In genomic region chr6:37257320-37257633, GRCh38 we compare ENCODE assay signal across 8 cellular contexts. TPM values are rescaled to one million over a fixed set of nuclear protein-coding genes. Genes with fewer than 3 reads are reported as not detected.
DNase-seq lines count a peak whose midpoint lies in the region; ATAC-seq and TF ChIP-seq lines count a peak whose summit lies in the region.

No MANE protein-coding gene starts in this region.

- no peak overlapping the region for H3K27ac ChIP-seq in SJSA1
- H3K27ac ChIP-seq in trophoblast cell (ENCODE audit: low read depth, low read length) = no peak overlapping the region

- H3K36me3 ChIP-seq in SJSA1 (0 out of 2 replicates have a peak, but pooled peaks cover 4% of the 10 kb centered on the region), trophoblast cell (ENCODE audit: control insufficient read depth in 1 of 2, insufficient read depth in 2 of 2, low read length in 2 of 2) (no peaks in the 10 kb centered on the region)

- DNase-seq in SJSA1 (ENCODE audit: low read depth in 1 of 2, low spot score in 2 of 2) (no peak), fibroblast of mammary gland (ENCODE audit: low read depth) (no peak), trophoblast cell (no peak)

- peak overlapping the region; percentile 58 for H2AFZ ChIP-seq in trophoblast cell (ENCODE audit: insufficient read depth, low read length, poor library complexity)

- no peak overlapping the region for H3K9ac ChIP-seq in trophoblast cell (ENCODE audit: low read length)

- H4K91ac ChIP-seq in trophoblast cell (ENCODE audit: low read depth, low read length) = no peak overlapping the region

- peaks cover 6% of the 10 kb centered on the region for H3K4me1 ChIP-seq in SJSA1 (replicated peaks)
- H3K4me1 ChIP-seq in trophoblast cell (ENCODE audit: control insufficient read depth in 1 of 2, insufficient read depth in 2 of 2, low read length in 2 of 2) = no peaks in the 10 kb centered on the region

- no peak overlapping the region for H2BK120ac ChIP-seq in trophoblast cell (ENCODE audit: insufficient read depth, low read length, poor library complexity)

- H2BK12ac ChIP-seq in trophoblast cell (ENCODE audit: low read length) = no peak overlapping the region

- peak overlapping the region; percentile 51 for H3K4me2 ChIP-seq in trophoblast cell (ENCODE audit: low read length)

- ATAC-seq in GM21526 (IDR thresholded peaks at IDR 0.05; ENCODE audit: low FRiP score, unreplicated experiment) = no peak
- ATAC-seq in GM21825 (IDR thresholded peaks at IDR 0.05; ENCODE audit: unreplicated experiment) = no peak
- ATAC-seq in GM19467 (IDR thresholded peaks at IDR 0.05; ENCODE audit: unreplicated experiment) = no peak
- ATAC-seq in GM21367 (IDR thresholded peaks at IDR 0.05; ENCODE audit: unreplicated experiment) = no peak

- H2AK5ac ChIP-seq in trophoblast cell (ENCODE audit: low read length) = no peak overlapping the region

- H3K27me3 ChIP-seq in SJSA1 (replicated peaks) (no peaks in the 10 kb centered on the region), trophoblast cell (ENCODE audit: insufficient read depth, low read length) (no peaks in the 10 kb centered on the region)

- no peak for TF ChIP-seq CTCF in fibroblast of mammary gland (conservative IDR thresholded peaks at IDR 0.05; ENCODE audit: control insufficient read depth, insufficient read depth, low read depth, low read length)

- no peak overlapping the region for H4K12ac ChIP-seq in trophoblast cell (ENCODE audit: low read depth, low read length)

- peak overlapping the region; percentile 82; the same call in 1 of the 2 replicates for H3K4me3 ChIP-seq in GM08714 (ENCODE audit: low read length)
- H3K4me3 ChIP-seq in SJSA1 = peak overlapping the region; percentile 80
- peak overlapping the region; percentile 98 for H3K4me3 ChIP-seq in fibroblast of mammary gland (ENCODE audit: control insufficient read depth, low read depth, low read length)
- H3K4me3 ChIP-seq in trophoblast cell (ENCODE audit: low read depth, low read length) = no peak overlapping the region

- no peak overlapping the region for H2BK5ac ChIP-seq in trophoblast cell (ENCODE audit: low read depth, low read length, poor library complexity)

- peaks cover 3% of the 10 kb centered on the region for H3K79me2 ChIP-seq in trophoblast cell (ENCODE audit: control insufficient read depth, insufficient read depth, low read length, poor library complexity)

- H3K23ac ChIP-seq in trophoblast cell (ENCODE audit: low read length) = no peak overlapping the region

- H3K9me3 ChIP-seq in SJSA1 (replicated peaks) (no peaks in the 10 kb centered on the region), trophoblast cell (ENCODE audit: insufficient read depth, low read depth, low read length) (no peaks in the 10 kb centered on the region)

- WGBS in trophoblast cell (ENCODE audit: extremely low coverage, insufficient coverage, insufficient read length) = no CpG with 5 or more reads among the region's 9 CpGs

- no peak overlapping the region for H3K4ac ChIP-seq in trophoblast cell (ENCODE audit: low read depth, low read length)

- H4K8ac ChIP-seq in trophoblast cell (ENCODE audit: low read depth, low read length) = no peak overlapping the region

- H3K14ac ChIP-seq in trophoblast cell (ENCODE audit: low read length) = no peak overlapping the region

- H3K18ac ChIP-seq in trophoblast cell (ENCODE audit: low read length) = no peak overlapping the region

- peaks cover 7% of the 10 kb centered on the region for H3K79me1 ChIP-seq in trophoblast cell (ENCODE audit: low read length)

RNA-seq across cellular contexts. Expression of gene TBC1D22B, which starts 0.3 kb away (rescaled TPM):
- total RNA-seq in SJSA1 (2014; rRNA removed; shearing (Covaris generic)) = 4.4 and 6.6 TPM in 2 replicates
- 8.4 TPM in 2 replicates for polyA plus RNA-seq in trophoblast cell (2013)

RNA-seq across cellular contexts. Expression of gene TMEM217, which starts 0.7 kb away (rescaled TPM):
- 0.31 and 0.74 TPM in 2 replicates for total RNA-seq in SJSA1 (2014; rRNA removed; shearing (Covaris generic))
- 1.7 and 2.2 TPM in 2 replicates for polyA plus RNA-seq in trophoblast cell (2013)
